ENCODE assay signal across 10 cellular contexts in genomic region chr11:35133656-35134055, GRCh38.
"Had no signal": no experiment of that assay in that cellular context is flagged by ENCODE, and none has a peak within 500 bp of the region (broad histone marks: within the 10 kb centered on the region; RNA-seq: fewer than 3 reads in every experiment).

No MANE protein-coding gene starts in this region.

- H3K9me3 Mint-ChIP-seq: stimulated activated memory B cell treated with anti-CD40 and anti-IgM and Interleukin-4, amounts not matched to agents 10 μg/mL and 1 μg/mL and 100 μg/mL, for 72 hours had no signal

- H3K36me3 Mint-ChIP-seq: stimulated activated memory B cell treated with anti-CD40 and anti-IgM and Interleukin-4, amounts not matched to agents 10 μg/mL and 1 μg/mL and 100 μg/mL, for 72 hours had no signal

- H3K4me3 Mint-ChIP-seq: activated CD8-positive, alpha-beta T cell treated with anti-CD3 and anti-CD28 coated beads, Interleukin-2, amount 10 ng/mL, durations not matched to agents 7 days and 5 days; activated naive CD8-positive, alpha-beta T cell treated with anti-CD3 and anti-CD28 coated beads, Interleukin-2, amount 10 ng/mL, durations not matched to agents 7 days and 5 days; stimulated activated memory B cell treated with anti-CD40 and anti-IgM and Interleukin-4, amounts not matched to agents 10 μg/mL and 1 μg/mL and 100 μg/mL, for 72 hours had no signal

- ATAC-seq: activated CD8-positive, alpha-beta T cell treated with anti-CD3 and anti-CD28 coated beads, Interleukin-2, amount 10 ng/mL, durations not matched to agents 7 days and 5 days; stimulated activated memory B cell treated with anti-CD40 and anti-IgM and Interleukin-4, amounts not matched to agents 10 μg/mL and 1 μg/mL and 100 μg/mL, for 72 hours had no signal

- DNase-seq: activated CD4-positive, CD25-positive, alpha-beta regulatory T cell; activated CD8-positive, alpha-beta T cell treated with anti-CD3 and anti-CD28 coated beads, Interleukin-2, amount 10 ng/mL, durations not matched to agents 7 days and 5 days; activated naive CD8-positive, alpha-beta T cell treated with anti-CD3 and anti-CD28 coated beads, Interleukin-2, amount 10 ng/mL, durations not matched to agents 7 days and 5 days; aorta; hypothalamus; kidney glomerular epithelial cell; mesendoderm; SIG-M5; sigmoid colon had no signal

- H3K27me3 Mint-ChIP-seq: stimulated activated memory B cell treated with anti-CD40 and anti-IgM and Interleukin-4, amounts not matched to agents 10 μg/mL and 1 μg/mL and 100 μg/mL, for 72 hours had no signal

- H3K27ac Mint-ChIP-seq: activated CD8-positive, alpha-beta T cell treated with anti-CD3 and anti-CD28 coated beads, Interleukin-2, amount 10 ng/mL, durations not matched to agents 7 days and 5 days; activated naive CD8-positive, alpha-beta T cell treated with anti-CD3 and anti-CD28 coated beads, Interleukin-2, amount 10 ng/mL, durations not matched to agents 7 days and 5 days; stimulated activated memory B cell treated with anti-CD40 and anti-IgM and Interleukin-4, amounts not matched to agents 10 μg/mL and 1 μg/mL and 100 μg/mL, for 72 hours had no signal
